ENCODE assay signal across 8 cellular contexts in genomic region chr5:138182808-138183207, GRCh38. TPM values are rescaled to one million over a fixed set of nuclear protein-coding genes. Genes with fewer than 3 reads are reported as not detected.
"Had no signal": no experiment of that assay in that cellular context is flagged by ENCODE, and none has a peak within 500 bp of the region (broad histone marks: within the 10 kb centered on the region; RNA-seq: fewer than 3 reads in every experiment).

No MANE protein-coding gene starts in this region.

- ATAC-seq: HepG2 had no signal

- H3K9ac ChIP-seq: GM23248 had no signal

- H2AFZ ChIP-seq: GM23248 had no signal

- H3K27ac ChIP-seq: GM23248, HL-60 had no signal

- DNase-seq: GM23248, GOT3, H7 had no signal

- H3K9me3 ChIP-seq: HAP-1 had no signal

- H3K4me3 ChIP-seq: GM23248, HAP-1 had no signal

RNA-seq across cellular contexts. Expression of gene KIF20A, which starts 3.9 kb away (rescaled TPM):
- polyA plus RNA-seq: IgD-negative memory B cell had no signal

RNA-seq across cellular contexts. Expression of gene NME5, which starts 43.6 kb away (rescaled TPM):
- total RNA-seq: GM23248, HT1080 had no signal
- polyA plus RNA-seq: GM23248, HepG2, IgD-negative memory B cell had no signal
